In the genomic region with DNA sequence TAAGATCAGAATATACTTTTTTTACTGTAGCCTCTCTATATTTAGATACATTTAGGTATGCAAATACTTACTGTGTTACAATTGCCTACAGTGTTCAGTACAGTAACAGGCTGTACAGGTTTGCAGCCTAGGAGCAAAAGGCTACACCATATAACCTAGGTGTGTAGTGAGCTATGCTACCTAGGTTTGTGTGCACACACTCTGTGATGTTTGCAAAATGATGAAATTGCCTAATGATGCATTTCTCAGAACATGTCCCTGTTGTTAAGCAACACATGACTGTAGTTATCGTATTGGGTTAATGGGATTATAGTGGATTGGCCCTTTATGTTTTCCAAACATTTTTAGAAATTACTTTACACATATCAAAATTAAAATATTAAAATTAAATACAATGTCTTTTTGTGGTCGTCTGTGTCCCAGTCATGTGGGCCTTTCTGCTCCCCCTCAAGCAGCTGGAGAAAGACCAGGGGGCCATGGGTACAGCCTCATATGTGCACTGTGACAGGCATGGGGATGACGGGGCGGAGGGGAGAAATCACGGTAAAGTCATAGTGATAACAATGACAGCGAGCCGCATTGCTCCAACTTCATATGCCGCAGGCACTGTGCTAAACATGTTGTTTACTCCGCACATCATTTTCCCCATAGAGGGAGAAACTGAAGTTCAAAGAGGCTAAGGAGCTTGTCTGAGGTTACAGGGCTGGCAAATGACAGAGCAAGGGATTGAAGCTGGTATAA, we compare ENCODE assay signal across 2 cellular contexts.
TF ChIP-seq lines count a peak whose summit lies in the region.

No MANE protein-coding gene starts in this region.

TF ChIP-seq in H1, 55 proteins besides CTCF, POLR2A, EP300 and RAD21:
- TF ChIP-seq BACH1 (IDR thresholded peaks at IDR 0.05; ENCODE audit: low read length) (no peak), GABPA (IDR thresholded peaks at IDR 0.05; ENCODE audit: borderline replicate concordance, insufficient read depth, low read length) (no peak), TEAD4 (IDR thresholded peaks at IDR 0.05; ENCODE audit: low read depth, low read length) (no peak), KDM4A (IDR thresholded peaks at IDR 0.05; ENCODE audit: low read depth, low read length, severe bottlenecking) (no peak), HDAC2 (IDR thresholded peaks at IDR 0.05; ENCODE audit: borderline replicate concordance in 1 of 2, low read depth in 2 of 2, low read length in 2 of 2) (no peak), SRF (IDR thresholded peaks at IDR 0.05; ENCODE audit: low read depth, low read length) (no peak), KDM5A (IDR thresholded peaks at IDR 0.05; ENCODE audit: low read length) (no peak), PHF8 (conservative IDR thresholded peaks at IDR 0.05; ENCODE audit: low read depth, low read length) (no peak), CEBPB (IDR thresholded peaks at IDR 0.05; ENCODE audit: low read depth, low read length) (no peak)
- TF ChIP-seq, protein P1, sequence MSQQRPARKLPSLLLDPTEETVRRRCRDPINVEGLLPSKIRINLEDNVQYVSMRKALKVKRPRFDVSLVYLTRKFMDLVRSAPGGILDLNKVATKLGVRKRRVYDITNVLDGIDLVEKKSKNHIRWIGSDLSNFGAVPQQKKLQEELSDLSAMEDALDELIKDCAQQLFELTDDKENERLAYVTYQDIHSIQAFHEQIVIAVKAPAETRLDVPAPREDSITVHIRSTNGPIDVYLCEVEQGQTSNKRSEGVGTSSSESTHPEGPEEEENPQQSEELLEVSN (IDR thresholded peaks at IDR 0.05) = no peak

TF ChIP-seq in HEK293T, 16 proteins besides CTCF, POLR2A, EP300 and RAD21:
- TF ChIP-seq SP1 (IDR thresholded peaks at IDR 0.05) (no peak), LEF1 (IDR thresholded peaks at IDR 0.05; ENCODE audit: borderline replicate concordance) (no peak), SUZ12 (IDR thresholded peaks at IDR 0.05) (no peak), BHLHE40 (IDR thresholded peaks at IDR 0.05; ENCODE audit: borderline replicate concordance) (no peak), ZNF384 (IDR thresholded peaks at IDR 0.05) (no peak), TARDBP (IDR thresholded peaks at IDR 0.05) (no peak), FOXA1 (IDR thresholded peaks at IDR 0.05) (no peak), L3MBTL2 (conservative IDR thresholded peaks at IDR 0.05) (no peak), FOXM1 (IDR thresholded peaks at IDR 0.05; ENCODE audit: borderline replicate concordance) (no peak), NFRKB (IDR thresholded peaks at IDR 0.05) (no peak), HDGF (IDR thresholded peaks at IDR 0.05; ENCODE audit: borderline replicate concordance) (no peak)
